8 cellular contexts compared by ENCODE assay signal in genomic region chr12:53102883-53103807, GRCh38. TPM values are rescaled to one million over a fixed set of nuclear protein-coding genes. Genes with fewer than 3 reads are reported as not detected.
A peak's percentile ranks its signal among the peaks of the same experiment; 100 is the strongest.
DNase-seq lines count a peak whose midpoint lies in the region; ATAC-seq and TF ChIP-seq lines count a peak whose summit lies in the region.

Gene SOAT2 (plus strand): TSS chr12:53103486. CDS start chr12:53103578, 92 bp downstream.

- H3K27ac ChIP-seq in osteoblast (ENCODE audit: low read depth, low read length): no peak within 1 kb of the TSS
- H3K27ac ChIP-seq in breast epithelium: no peak within 1 kb of the TSS
- peak within 1 kb of the TSS in 2 of 4 donors; percentile 12 to 18 for H3K27ac ChIP-seq in gastroesophageal sphincter

- H3K4me1 ChIP-seq in osteoblast (ENCODE audit: insufficient read depth, low read length) (peaks cover 12% of the 10 kb centered on the region), breast epithelium (peaks cover 0 to 4% of the 10 kb centered on the region in 2 donors), gastroesophageal sphincter (peaks cover 5 to 61% (median 17%) of the 10 kb centered on the region in 3 donors)

- H3K27me3 Mint-ChIP-seq in activated T-cell treated with anti-CD3 and anti-CD28 coated beads, Interleukin-2, amount 50 U/mL, for 72 hours (ENCODE audit: low read depth): no peaks in the 10 kb centered on the region

- DNase-seq in HT-29 (ENCODE audit: low spot score) (peak; percentile 14), osteoblast (ENCODE audit: insufficient read length, low spot score, missing footprints) (peak; percentile 47), A172 (ENCODE audit: low spot score) (no peak), breast epithelium (ENCODE audit: low spot score in 2 of 2) (no peak)
- DNase-seq in activated T-cell treated with anti-CD3 and anti-CD28 coated beads, Interleukin-2, amount 50 U/mL, for 72 hours: peak; percentile 55 to 76

- no peaks in the 10 kb centered on the region for H4K20me1 ChIP-seq in osteoblast (ENCODE audit: insufficient read depth, low read length)

- ATAC-seq in GM18907 (IDR thresholded peaks at IDR 0.05; ENCODE audit: unreplicated experiment) (peak; percentile 67), GM18517 (IDR thresholded peaks at IDR 0.05; ENCODE audit: unreplicated experiment) (no peak), gastroesophageal sphincter (no peak)
- ATAC-seq in activated T-cell treated with anti-CD3 and anti-CD28 coated beads, Interleukin-2, amount 50 U/mL, for 72 hours (replicated peaks in 1 of 2): peak; percentile 75 to 84

- no peaks in the 10 kb centered on the region for H3K36me3 Mint-ChIP-seq in activated T-cell treated with anti-CD3 and anti-CD28 coated beads, Interleukin-2, amount 50 U/mL, for 72 hours (ENCODE audit: insufficient read depth in 2 of 2)

- intact Hi-C loops in breast epithelium (cut with DNase I; ENCODE audit: low total_unique reads): no loop called here

- H3K27me3 ChIP-seq in osteoblast (ENCODE audit: insufficient read depth, low read length) (no peaks in the 10 kb centered on the region), breast epithelium (no peaks in the 10 kb centered on the region), gastroesophageal sphincter (no peaks in the 10 kb centered on the region)

- no peaks in the 10 kb centered on the region for H3K79me2 ChIP-seq in osteoblast (ENCODE audit: insufficient read depth, low read length)

- no peaks in the 10 kb centered on the region for H3K9me3 Mint-ChIP-seq in activated T-cell treated with anti-CD3 and anti-CD28 coated beads, Interleukin-2, amount 50 U/mL, for 72 hours

- TF ChIP-seq EP300 in gastroesophageal sphincter (IDR thresholded peaks at IDR 0.05): no peak

- no peak for TF ChIP-seq POLR2A in breast epithelium (IDR thresholded peaks at IDR 0.05)
- no peak for TF ChIP-seq POLR2A in gastroesophageal sphincter (IDR thresholded peaks at IDR 0.05)

- H3K4me3 ChIP-seq in osteoblast (ENCODE audit: insufficient read depth, low read length) (no peak within 1 kb of the TSS), breast epithelium (no peak within 1 kb of the TSS), gastroesophageal sphincter (no peak within 1 kb of the TSS)

- WGBS in gastroesophageal sphincter (ENCODE audit: low coverage in 1 of 2), 2 donors: 79 to 88% methylated on average over 4 to 8 of the region's 23 CpGs

- H3K9me3 ChIP-seq in osteoblast (ENCODE audit: low read depth, low read length): no peaks in the 10 kb centered on the region
- no peaks in the 10 kb centered on the region for H3K9me3 ChIP-seq in breast epithelium
- no peaks in the 10 kb centered on the region for H3K9me3 ChIP-seq in gastroesophageal sphincter

- H3K4me2 ChIP-seq in osteoblast (ENCODE audit: insufficient read depth, low read length): no peak within 1 kb of the TSS

- peaks cover 41% of the 10 kb centered on the region for H3K4me1 Mint-ChIP-seq in activated T-cell treated with anti-CD3 and anti-CD28 coated beads, Interleukin-2, amount 50 U/mL, for 72 hours (ENCODE audit: low read depth)

- TF ChIP-seq CTCF in osteoblast (IDR thresholded peaks at IDR 0.05; ENCODE audit: extremely low read depth, low read depth, low read length) (no peak), breast epithelium (IDR thresholded peaks at IDR 0.05) (no peak), gastroesophageal sphincter (IDR thresholded peaks at IDR 0.05) (no peak)

- H3K36me3 ChIP-seq in osteoblast (ENCODE audit: insufficient read depth, low read length) (peaks cover 14% of the 10 kb centered on the region), breast epithelium (no peaks in the 10 kb centered on the region), gastroesophageal sphincter (peaks cover 0 to 28% of the 10 kb centered on the region in 2 donors)

- H2AFZ ChIP-seq in osteoblast (ENCODE audit: low read length): no peak within 1 kb of the TSS

- peak within 1 kb of the TSS; percentile 66 to 73 for H3K4me3 Mint-ChIP-seq in activated T-cell treated with anti-CD3 and anti-CD28 coated beads, Interleukin-2, amount 50 U/mL, for 72 hours

- peak within 1 kb of the TSS; percentile 70 for H3K27ac Mint-ChIP-seq in activated T-cell treated with anti-CD3 and anti-CD28 coated beads, Interleukin-2, amount 50 U/mL, for 72 hours

RNA-seq across cellular contexts. Expression of gene SOAT2, which starts in this region (rescaled TPM):
- total RNA-seq in HT-29 (2014; rRNA removed; shearing (Covaris generic)): 0.15 and 0.23 TPM in 2 replicates
- 1 to 10 TPM; 2.2 to 7.9 TPM for total RNA-seq in activated T-cell treated with anti-CD3 and anti-CD28 coated beads, Interleukin-2, amount 50 U/mL, for 72 hours
- total RNA-seq in osteoblast: not detected in 2 replicates
- 0.17 TPM in 1 of 2 replicates, not detected in the other for total RNA-seq in A172 (2014; rRNA removed; shearing (Covaris generic))
- under 1 TPM in 2 of 3 donors, not detected in 1; 0.16 to 0.33 TPM for total RNA-seq in breast epithelium
- under 1 TPM in 1 of 4 donors, not detected in 3; 0.31 TPM for total RNA-seq in gastroesophageal sphincter

Comparison
In these comparisons a context has a peak if more than half of its experiments do, and no peak if none do; other contexts are left out.
1. Peak in DNase-seq in HT-29; RNA of the gene not detected or under 1 TPM.
2. Peak in DNase-seq in osteoblast; RNA of the gene not detected or under 1 TPM.
3. ATAC-seq: peak in GM18907 (single experiment) and activated T-cell treated with anti-CD3 and anti-CD28 coated beads, Interleukin-2, amount 50 U/mL, for 72 hours (2 of 2); none in GM18517 (single experiment) and gastroesophageal sphincter (single experiment).
4. DNase-seq: peak in activated T-cell treated with anti-CD3 and anti-CD28 coated beads, Interleukin-2, amount 50 U/mL, for 72 hours (2 of 2); none in A172 (single experiment) and breast epithelium (0 of 2).